In the genomic region with DNA sequence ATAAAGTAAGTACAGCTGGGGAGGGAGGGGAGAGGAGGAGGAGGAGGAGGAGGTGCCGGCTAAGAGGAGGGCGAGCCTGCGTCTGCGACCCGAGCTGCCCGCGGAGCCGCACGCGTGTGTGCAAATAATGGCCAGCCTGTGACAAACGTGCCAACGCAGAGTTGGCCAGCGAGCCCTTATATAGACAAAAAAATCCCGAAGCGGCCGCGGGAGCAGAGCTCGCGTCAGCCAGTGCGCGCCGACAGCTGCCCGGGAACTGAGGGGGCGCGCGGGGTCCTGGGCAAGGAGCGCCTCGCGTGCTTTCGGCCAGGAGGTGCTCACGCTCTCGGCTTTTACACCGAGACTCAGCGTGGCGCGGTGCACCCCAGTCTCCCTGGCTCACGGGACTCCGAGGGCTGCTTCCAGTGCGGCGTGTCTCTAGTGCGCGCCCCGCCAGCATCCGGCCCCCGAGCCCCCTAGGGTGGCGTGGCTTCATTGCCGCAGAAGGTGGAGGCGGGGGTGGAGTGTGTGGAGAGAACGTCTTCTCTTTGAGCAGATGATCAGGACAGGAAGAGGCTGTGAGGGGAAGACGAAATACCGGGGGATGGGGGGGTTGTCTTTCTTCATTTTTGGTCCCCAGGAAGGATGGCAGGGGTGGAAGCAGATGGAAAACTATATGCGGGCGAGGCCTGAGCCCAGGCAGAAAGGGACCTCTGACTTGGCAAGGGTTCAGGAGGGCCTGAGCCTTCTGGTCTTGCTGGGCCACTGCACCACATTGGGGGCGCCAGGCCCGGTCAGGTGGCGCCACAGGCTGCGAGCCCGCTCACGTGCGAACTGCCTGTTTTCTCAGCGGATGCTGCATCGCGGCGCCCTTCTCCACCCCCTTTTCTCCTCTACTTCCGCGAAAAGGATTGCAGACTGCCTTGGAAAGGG, we compare ENCODE assay signal across 8 cellular contexts. TPM values are rescaled to one million over a fixed set of nuclear protein-coding genes. Genes with fewer than 3 reads are reported as not detected.
DNase-seq lines count a peak whose midpoint lies in the region; TF ChIP-seq lines count a peak whose summit lies in the region.

No MANE protein-coding gene starts in this region.

- H3K27me3 Mint-ChIP-seq in activated naive CD8-positive, alpha-beta T cell treated with anti-CD3 and anti-CD28 coated beads for 36 hours: no peaks in the 10 kb centered on the region

- TF ChIP-seq EP300 in transverse colon (IDR thresholded peaks at IDR 0.05; ENCODE audit: low read depth): peak; percentile 70

- peaks cover 8% of the 10 kb centered on the region for H3K27me3 ChIP-seq in H7 (ENCODE audit: control insufficient read depth, insufficient read depth, low read length)
- H3K27me3 ChIP-seq in transverse colon: no peaks in the 10 kb centered on the region

- peaks cover 7 to 22% (median 12%) of the 10 kb centered on the region in 4 donors for H3K4me1 ChIP-seq in transverse colon

- intact Hi-C loops in cardiac septum (cut with DNase I): loop anchor here (2.0 to 5.0 kb wide), 3 partner anchors 18 to 211 kb away; no protein-coding TSS in a partner anchor
- intact Hi-C loops in transverse colon (cut with DNase I; ENCODE audit: low total_unique reads): no loop called here

- H3K9me3 Mint-ChIP-seq in activated naive CD8-positive, alpha-beta T cell treated with anti-CD3 and anti-CD28 coated beads for 36 hours: no peaks in the 10 kb centered on the region

- peaks cover 35% of the 10 kb centered on the region for H3K36me3 Mint-ChIP-seq in activated naive CD8-positive, alpha-beta T cell treated with anti-CD3 and anti-CD28 coated beads for 36 hours

- peak overlapping the region; percentile 100 for H3K27ac Mint-ChIP-seq in activated naive CD8-positive, alpha-beta T cell treated with anti-CD3 and anti-CD28 coated beads for 36 hours

- no peak for TF ChIP-seq CTCF in transverse colon (IDR thresholded peaks at IDR 0.05)

- H3K4me3 Mint-ChIP-seq in activated naive CD8-positive, alpha-beta T cell treated with anti-CD3 and anti-CD28 coated beads for 36 hours: peak overlapping the region; percentile 99

- DNase-seq in G401 (ENCODE audit: low spot score) (peak; percentile 85), H7 (peak; percentile 49), M059J (ENCODE audit: low read depth) (peak; percentile 79), SK-N-DZ (ENCODE audit: low spot score) (peak; percentile 80), cardiac septum (ENCODE audit: low spot score) (peak; percentile 92), pons (ENCODE audit: low spot score) (peak; percentile 66), transverse colon (peak; percentile 76)
- DNase-seq in activated naive CD8-positive, alpha-beta T cell treated with anti-CD3 and anti-CD28 coated beads for 36 hours: peak; percentile 88

- H3K4me1 Mint-ChIP-seq in activated naive CD8-positive, alpha-beta T cell treated with anti-CD3 and anti-CD28 coated beads for 36 hours: peaks cover 50% of the 10 kb centered on the region

- no peaks in the 10 kb centered on the region for H3K9me3 ChIP-seq in transverse colon

- 0 to 1% methylated on average over 10 to 33 of the region's 66 CpGs for WGBS in transverse colon (ENCODE audit: low coverage in 1 of 2), 2 donors

- peak; percentile 38 for TF ChIP-seq POLR2A in transverse colon (IDR thresholded peaks at IDR 0.05)

- H3K36me3 ChIP-seq in H7 (replicated peaks; ENCODE audit: control insufficient read depth, insufficient read depth, low read length): no peaks in the 10 kb centered on the region
- no peaks in the 10 kb centered on the region for H3K36me3 ChIP-seq in transverse colon

- H3K4me3 ChIP-seq in H7 (ENCODE audit: insufficient read depth, low read depth, low read length) (peak overlapping the region; percentile 70), transverse colon (peak overlapping the region; percentile 13 to 61 (median 53))

- peak overlapping the region; percentile 88 to 96 (median 94) for H3K27ac ChIP-seq in transverse colon

- in situ Hi-C loops in G401 (cut with HindIII; ENCODE audit: low sequenced_read_pairs): no loop called here
- in situ Hi-C loops in transverse colon (cut with MboI; ENCODE audit: low pct_ligation_motif_present in 1 of 4, low pct_unique_long_range_greater_than_20kb in 1 of 4, low sequenced_read_pairs in 3 of 4): no loop called here

RNA-seq across cellular contexts. Expression of gene SLC16A7, which starts 0.7 kb away (rescaled TPM):
- total RNA-seq in G401 (2014; rRNA removed; shearing (Covaris generic)): not detected in 2 replicates
- total RNA-seq in H7 (2014; rRNA removed; shearing (Covaris generic)): 1.9 and 2.4 TPM in 2 replicates
- 17.8 and 23.5 TPM in 2 replicates for total RNA-seq in M059J (2014; rRNA removed; shearing (Covaris generic))
- polyA plus RNA-seq in SK-N-DZ (2014; cell fraction: cytosol; rRNA removed): 2.4 and 4.3 TPM in 2 replicates
- polyA plus RNA-seq in SK-N-DZ (2014; cell fraction: nucleus; rRNA removed): 4.4 and 5.6 TPM in 2 replicates
- total RNA-seq in activated naive CD8-positive, alpha-beta T cell treated with anti-CD3 and anti-CD28 coated beads for 36 hours: 10 to 100 TPM; 22.7 to 27.6 TPM
- total RNA-seq in cardiac septum (90.1 TPM), transverse colon (10 to 100 TPM in 3 of 4 donors, under 1 TPM in 1; 0.80 to 29.9 (median 12.3) TPM)

Comparison
In these comparisons a context has a peak if more than half of its experiments do, and no peak if none do; other contexts are left out.
1. Peak in every context shown above with its lines: DNase-seq, H3K4me3 ChIP-seq and H3K27ac ChIP-seq.